8 cellular contexts compared by ENCODE assay signal in the genomic region with DNA sequence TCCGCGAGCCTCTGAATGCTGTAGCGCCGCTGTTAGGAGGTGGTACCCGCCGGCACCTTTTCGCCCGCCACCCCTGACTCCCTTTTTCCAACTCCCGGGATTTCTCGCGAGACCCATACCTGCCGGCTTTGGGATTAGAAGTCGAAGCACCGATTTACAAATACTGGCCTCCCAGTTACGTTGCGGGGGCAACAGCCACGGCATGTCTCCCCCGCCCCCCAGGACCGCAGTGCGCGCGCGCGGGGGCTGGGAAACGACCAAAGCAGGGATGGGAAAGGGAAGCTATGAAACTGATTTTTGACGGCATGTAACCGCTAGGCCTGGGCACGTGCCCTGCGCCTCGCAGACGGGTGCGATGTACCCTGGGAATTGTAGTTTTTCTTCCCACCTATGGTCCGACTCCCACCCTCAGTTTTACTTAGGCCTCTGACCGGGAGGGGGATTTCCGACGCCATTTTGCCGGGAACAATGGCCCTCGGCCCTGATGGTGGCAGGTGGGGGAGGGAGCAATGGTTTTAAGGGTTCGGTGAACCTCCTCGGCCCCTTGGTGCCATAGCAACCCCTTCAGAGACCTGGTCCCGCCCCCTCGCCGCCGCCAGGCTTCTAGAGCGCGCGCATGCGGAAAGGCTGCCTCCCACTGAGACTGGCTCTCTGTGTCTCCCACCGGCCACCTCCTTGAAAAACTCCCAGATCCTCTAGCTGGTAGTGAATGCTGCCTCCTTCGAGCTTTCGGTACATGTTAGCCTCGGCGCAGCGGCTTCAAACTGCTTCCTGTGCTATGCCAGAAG. TPM values are rescaled to one million over a fixed set of nuclear protein-coding genes. Genes with fewer than 3 reads are reported as not detected.
A peak's percentile ranks its signal among the peaks of the same experiment; 100 is the strongest.
DNase-seq lines count a peak whose midpoint lies in the region; ATAC-seq and TF ChIP-seq lines count a peak whose summit lies in the region.

No MANE protein-coding gene starts in this region.

- no peaks in the 10 kb centered on the region for H3K9me3 ChIP-seq in SJCRH30 (replicated peaks)

- ATAC-seq in HG03439 (IDR thresholded peaks at IDR 0.05; ENCODE audit: unreplicated experiment) = peak; percentile 70
- peak; percentile 61 for ATAC-seq in left ventricle myocardium superior
- ATAC-seq in GM19328 (IDR thresholded peaks at IDR 0.05; ENCODE audit: unreplicated experiment) = no peak
- ATAC-seq in HG03039 (IDR thresholded peaks at IDR 0.05; ENCODE audit: unreplicated experiment) = no peak

- peak overlapping the region; percentile 77 for H3K4me3 ChIP-seq in SJCRH30

- intact Hi-C loops in left ventricle myocardium superior (cut with micrococcal nuclease) (no loop called here), posterior vena cava (cut with DNase I) (no loop called here)

- H3K36me3 ChIP-seq in SJCRH30 = no peaks in the 10 kb centered on the region

- TF ChIP-seq CTCF in C4-2B (conservative IDR thresholded peaks at IDR 0.05) = no peak

- H3K27me3 ChIP-seq in SJCRH30 = no peaks in the 10 kb centered on the region

- DNase-seq in SJCRH30 = peak in 1 of 2 experiments; percentile 19
- DNase-seq in amygdala (lab: John Stamatoyannopoulos, UW) = peak; percentile 12 to 87 (median 68)
- peak; percentile 56 for DNase-seq in left ventricle myocardium superior
- peak; percentile 83 for DNase-seq in posterior vena cava (ENCODE audit: low spot score)

- H3K27ac ChIP-seq in C4-2B = peak overlapping the region; percentile 78
- no peak overlapping the region; the same call in 1 of the 2 replicates for H3K27ac ChIP-seq in SJCRH30

- no peaks in the 10 kb centered on the region for H3K4me1 ChIP-seq in SJCRH30

RNA-seq across cellular contexts. Expression of a gene that starts 0.8 kb away (rescaled TPM):
- 4.3 and 4.7 TPM in 2 replicates for total RNA-seq in SJCRH30 (2014; rRNA removed; shearing (Covaris generic))
- total RNA-seq in left ventricle myocardium superior (0.92 TPM), posterior vena cava (1 to 10 TPM; 4.1 to 4.4 TPM)

Comparison
In these comparisons a context has a peak if more than half of its experiments do, and no peak if none do; other contexts are left out.
1. ATAC-seq: peak in HG03439 (single experiment) and left ventricle myocardium superior (single experiment); none in GM19328 (single experiment) and HG03039 (single experiment).